11 cellular contexts compared by ENCODE assay signal in genomic region chr19:53659292-53659691, GRCh38. TPM values are rescaled to one million over a fixed set of nuclear protein-coding genes. Genes with fewer than 3 reads are reported as not detected.
A peak's percentile ranks its signal among the peaks of the same experiment; 100 is the strongest.
DNase-seq lines count a peak whose midpoint lies in the region; ATAC-seq and TF ChIP-seq lines count a peak whose summit lies in the region.
"Had no signal": no experiment of that assay in that cellular context is flagged by ENCODE, and none has a peak within 500 bp of the region (broad histone marks: within the 10 kb centered on the region; RNA-seq: fewer than 3 reads in every experiment).

No MANE protein-coding gene starts in this region.

- H3K27ac Mint-ChIP-seq in endothelial cell (ENCODE audit: unreplicated experiment): no peak overlapping the region
- H3K27ac Mint-ChIP-seq: activated naive CD4-positive, alpha-beta T cell treated with anti-CD3 and anti-CD28 coated beads, Interleukin-2, amount 50 U/mL, for 24 hours had no signal

- H2BK120ac ChIP-seq in neuronal stem cell (ENCODE audit: low read depth, low read length): no peak overlapping the region

- H3K27me3 Mint-ChIP-seq in endothelial cell (ENCODE audit: unreplicated experiment): peaks cover 8% of the 10 kb centered on the region
- H3K27me3 Mint-ChIP-seq: activated naive CD4-positive, alpha-beta T cell treated with anti-CD3 and anti-CD28 coated beads, Interleukin-2, amount 50 U/mL, for 24 hours had no signal

- no peaks in the 10 kb centered on the region for H3K4me1 ChIP-seq in uterus
- peaks cover 0 to 4% of the 10 kb centered on the region in 2 donors for H3K4me1 ChIP-seq in neuronal stem cell (ENCODE audit: control insufficient read depth in 2 of 2, insufficient read depth in 1 of 2, low read depth in 1 of 2, low read length in 2 of 2)

- no peak overlapping the region for H3K4ac ChIP-seq in neuronal stem cell (ENCODE audit: low read length)

- H3K9me3 Mint-ChIP-seq in endothelial cell (ENCODE audit: unreplicated experiment): peaks cover 9% of the 10 kb centered on the region

- H3K4me3 ChIP-seq in uterus (no peak overlapping the region), neuronal stem cell (ENCODE audit: low read length in 2 of 2) (no peak overlapping the region)

- H4K8ac ChIP-seq in neuronal stem cell (ENCODE audit: low read depth, low read length): no peak overlapping the region

- no peak overlapping the region for H3K4me2 ChIP-seq in neuronal stem cell (ENCODE audit: insufficient read depth, low read length, poor library complexity, severe bottlenecking)

- no peak overlapping the region for H2AK5ac ChIP-seq in neuronal stem cell (ENCODE audit: low read depth, low read length)

- no peak overlapping the region for H2BK12ac ChIP-seq in neuronal stem cell (ENCODE audit: low read length)

- no peak overlapping the region for H3K23ac ChIP-seq in neuronal stem cell (ENCODE audit: low read depth, low read length, poor library complexity)

- H2BK15ac ChIP-seq in neuronal stem cell (ENCODE audit: low read length): no peak overlapping the region

- H3K18ac ChIP-seq in neuronal stem cell (ENCODE audit: low read length): no peak overlapping the region

- WGBS in neuronal stem cell (ENCODE audit: extremely low coverage in 2 of 2, insufficient read length in 2 of 2, insufficient replicate concordance in 1 of 2), 2 donors: no CpG with 5 or more reads among the region's 6 CpGs

- H3K79me1 ChIP-seq in neuronal stem cell (ENCODE audit: low read depth, low read length): no peaks in the 10 kb centered on the region

- peaks cover 21% of the 10 kb centered on the region for H3K4me1 Mint-ChIP-seq in endothelial cell (ENCODE audit: unreplicated experiment)
- H3K4me1 Mint-ChIP-seq: activated naive CD4-positive, alpha-beta T cell treated with anti-CD3 and anti-CD28 coated beads, Interleukin-2, amount 50 U/mL, for 24 hours had no signal

- TF ChIP-seq CTCF in endothelial cell (IDR thresholded peaks at IDR 0.05; ENCODE audit: unreplicated experiment) (no peak), uterus (IDR thresholded peaks at IDR 0.05) (no peak)

- H4K91ac ChIP-seq in neuronal stem cell (ENCODE audit: low read depth, low read length, poor library complexity): no peak overlapping the region

- no peak for ATAC-seq in HG03095 (IDR thresholded peaks at IDR 0.05; ENCODE audit: unreplicated experiment)
- no peak for ATAC-seq in sciatic nerve

- H3K36me3 Mint-ChIP-seq in endothelial cell (ENCODE audit: low read depth, unreplicated experiment): peaks cover 8% of the 10 kb centered on the region

- no peak overlapping the region for H3K9ac ChIP-seq in neuronal stem cell (ENCODE audit: low read depth, low read length, poor library complexity)

- no peak for TF ChIP-seq POLR2A in uterus (IDR thresholded peaks at IDR 0.05)

- no peak overlapping the region for H2AFZ ChIP-seq in neuronal stem cell (ENCODE audit: low read length)

- H3K27me3 ChIP-seq in uterus (no peaks in the 10 kb centered on the region), neuronal stem cell (ENCODE audit: control insufficient read depth in 3 of 3, insufficient read depth in 3 of 3, low read depth in 1 of 3, low read length in 3 of 3) (no peaks in the 10 kb centered on the region)

- H3K36me3 ChIP-seq in uterus: no peaks in the 10 kb centered on the region
- H3K36me3 ChIP-seq in neuronal stem cell (replicated peaks in 1 of 2; ENCODE audit: control insufficient read depth in 2 of 2, insufficient read depth in 2 of 2, low read length in 2 of 2): no peaks in the 10 kb centered on the region

- no peak overlapping the region for H3K4me3 Mint-ChIP-seq in endothelial cell (ENCODE audit: unreplicated experiment)
- H3K4me3 Mint-ChIP-seq: activated naive CD4-positive, alpha-beta T cell treated with anti-CD3 and anti-CD28 coated beads, Interleukin-2, amount 50 U/mL, for 24 hours had no signal

- no peak overlapping the region for H3K27ac ChIP-seq in uterus
- H3K27ac ChIP-seq in neuronal stem cell (replicated peaks; ENCODE audit: low read length): no peak overlapping the region

- H2BK5ac ChIP-seq in neuronal stem cell (ENCODE audit: low read length): no peak overlapping the region

- no peak overlapping the region for H3K14ac ChIP-seq in neuronal stem cell (ENCODE audit: low read length)

- intact Hi-C loops in sciatic nerve (cut with DNase I): no loop called here
- intact Hi-C loops in uterus (cut with DNase I; ENCODE audit: low total_unique reads): no loop called here

- DNase-seq in GF-D8 (lab: John Stamatoyannopoulos, UW) (peak; percentile 12), NCI-H2227 (lab: John Stamatoyannopoulos, UW; ENCODE audit: unreplicated experiment) (peak; percentile 48), endothelial cell (ENCODE audit: low spot score) (peak; percentile 31), non-pigmented ciliary epithelial cell (ENCODE audit: low read depth) (peak; percentile 4), sciatic nerve (ENCODE audit: low spot score) (no peak), uterus (no peak), neuronal stem cell (ENCODE audit: low spot score) (no peak)
- DNase-seq: glutamatergic neuron; stimulated activated CD4-positive, alpha-beta T cell treated with anti-CD3 and anti-CD28 coated beads, Interleukin-2, amount 100 ng/mL, for 24 hours had no signal

- H3K9me3 ChIP-seq in uterus (no peaks in the 10 kb centered on the region), neuronal stem cell (replicated peaks in 1 of 2; ENCODE audit: control insufficient read depth in 2 of 2, insufficient read depth in 1 of 2, low read depth in 1 of 2, low read length in 2 of 2) (peaks cover 10 to 16% of the 10 kb centered on the region in 2 donors)

RNA-seq across cellular contexts. Expression of gene DPRX, which starts 27.5 kb away (rescaled TPM):
- total RNA-seq in endothelial cell (ENCODE audit: unreplicated experiment) (not detected), sciatic nerve (not detected), uterus (not detected)
- not detected for polyA plus RNA-seq in neuronal stem cell (2013, experiment 1 of 2)
- polyA plus RNA-seq in neuronal stem cell (2013, experiment 2 of 2): 0.08 TPM

Comparison
In these comparisons a context has a peak if more than half of its experiments do, and no peak if none do; other contexts are left out.
1. DNase-seq: peak in GF-D8 (single experiment), NCI-H2227 (single experiment), endothelial cell (single experiment) and non-pigmented ciliary epithelial cell (single experiment); none in sciatic nerve (single experiment), uterus (0 of 2) and neuronal stem cell (single experiment).